In genomic region chr7:129950191-129950940, GRCh38 we compare ENCODE assay signal across 1 cellular context.
TF ChIP-seq lines count a peak whose summit lies in the region.

No MANE protein-coding gene starts in this region.

TF ChIP-seq in GM12878, 131 proteins besides CTCF, POLR2A, EP300 and RAD21 (continued from another document):
- TF ChIP-seq MTA3 (IDR thresholded peaks at IDR 0.05; ENCODE audit: borderline replicate concordance, low read length): peak; percentile 60; the same call in 1 of the 2 replicates
- peak; percentile 56 for TF ChIP-seq RUNX3 (IDR thresholded peaks at IDR 0.05; ENCODE audit: low read length)
- peak; percentile 58; the same call in 1 of the 2 replicates for TF ChIP-seq POLR2AphosphoS2 (IDR thresholded peaks at IDR 0.05; ENCODE audit: low read depth, low read length)
- peak; percentile 67 to 86 for TF ChIP-seq IKZF2 (IDR thresholded peaks at IDR 0.05)
- TF ChIP-seq CHD1 (IDR thresholded peaks at IDR 0.05; ENCODE audit: low read depth, low read length): peak; percentile 76; the same call in 1 of the 2 replicates
- TF ChIP-seq TCF12 (IDR thresholded peaks at IDR 0.05; ENCODE audit: low read depth, low read length): no peak
- peak; percentile 65 for TF ChIP-seq JUNB (IDR thresholded peaks at IDR 0.05)
- 0 out of 2 replicates have a peak, but pooled peaks have one; percentile 42 for TF ChIP-seq ZNF217 (IDR thresholded peaks at IDR 0.05)
- TF ChIP-seq BHLHE40 (IDR thresholded peaks at IDR 0.05; ENCODE audit: borderline replicate concordance in 1 of 2, low read depth in 2 of 2, low read length in 1 of 2): 0 out of 4 replicates have a peak, but pooled peaks have one; percentile 9 to 26
- TF ChIP-seq RCOR1 (conservative IDR thresholded peaks at IDR 0.05; ENCODE audit: low read depth, low read length): 0 out of 2 replicates have a peak, but pooled peaks have one; percentile 27
- no peak for TF ChIP-seq MXI1 (IDR thresholded peaks at IDR 0.05; ENCODE audit: low read depth, low read length)
- peak; percentile 54; the same call in 1 of the 2 replicates for TF ChIP-seq EED (IDR thresholded peaks at IDR 0.05; ENCODE audit: low read depth)
- peak; percentile 98 for TF ChIP-seq MEF2A (IDR thresholded peaks at IDR 0.05; ENCODE audit: insufficient read depth, low read depth, low read length)
- TF ChIP-seq NFXL1 (IDR thresholded peaks at IDR 0.05; ENCODE audit: borderline replicate concordance): no peak
- TF ChIP-seq PML (IDR thresholded peaks at IDR 0.05; ENCODE audit: low read length): peak; percentile 52; the same call in 1 of the 2 replicates
- TF ChIP-seq SMARCA5 (IDR thresholded peaks at IDR 0.05): no peak
- no peak for TF ChIP-seq EGR1 (IDR thresholded peaks at IDR 0.05; ENCODE audit: borderline replicate concordance in 1 of 2, low read depth in 2 of 2, low read length in 2 of 2)
- peak; percentile 70 for TF ChIP-seq MTA2 (IDR thresholded peaks at IDR 0.05; ENCODE audit: low read depth)
- TF ChIP-seq ATF2 (IDR thresholded peaks at IDR 0.05; ENCODE audit: low read length): peak; percentile 88
- peak; percentile 76; the same call in 1 of the 2 replicates for TF ChIP-seq ZBED1 (IDR thresholded peaks at IDR 0.05; ENCODE audit: borderline replicate concordance)
- peak; percentile 67 for TF ChIP-seq CREM (IDR thresholded peaks at IDR 0.05; ENCODE audit: low read depth)
- TF ChIP-seq IRF4 (IDR thresholded peaks at IDR 0.05; ENCODE audit: low read depth, low read length): 0 out of 2 replicates have a peak, but pooled peaks have one; percentile 44
- TF ChIP-seq CBFB (IDR thresholded peaks at IDR 0.05; ENCODE audit: low read depth): peak; percentile 45; the same call in 1 of the 2 replicates
- TF ChIP-seq NR2C1 (IDR thresholded peaks at IDR 0.05): no peak
- 0 out of 2 replicates have a peak, but pooled peaks have one; percentile 24 for TF ChIP-seq GABPA (IDR thresholded peaks at IDR 0.05; ENCODE audit: low read depth)
- peak; percentile 34 for TF ChIP-seq BCL3 (IDR thresholded peaks at IDR 0.05; ENCODE audit: borderline replicate concordance, insufficient read depth, low read depth, low read length, poor library complexity, severe bottlenecking)
- peak in 1 of 2 experiments; percentile 46; a peak in 1 of 4 replicates for TF ChIP-seq CEBPB (IDR thresholded peaks at IDR 0.05; ENCODE audit: borderline replicate concordance in 1 of 2, low read depth in 2 of 2, low read length in 2 of 2)
- TF ChIP-seq SIN3A (IDR thresholded peaks at IDR 0.05; ENCODE audit: low read depth, low read length): 0 out of 2 replicates have a peak, but pooled peaks have one; percentile 69
- no peak for TF ChIP-seq KAT2A (conservative IDR thresholded peaks at IDR 0.05; ENCODE audit: control insufficient read depth, low read depth, low read length)
- peak; percentile 93 for TF ChIP-seq NFIC (IDR thresholded peaks at IDR 0.05; ENCODE audit: low read depth, low read length)
- TF ChIP-seq STAT3 (IDR thresholded peaks at IDR 0.05; ENCODE audit: low read depth, low read length): no peak
- peak; percentile 51; the same call in 1 of the 2 replicates for TF ChIP-seq RELB (IDR thresholded peaks at IDR 0.05; ENCODE audit: low read depth)
- peak; percentile 59 for TF ChIP-seq CREB1 (IDR thresholded peaks at IDR 0.05; ENCODE audit: low read depth)
- no peak for TF ChIP-seq MYB (IDR thresholded peaks at IDR 0.05; ENCODE audit: borderline replicate concordance, low read depth, low read length)
- TF ChIP-seq FOXM1 (IDR thresholded peaks at IDR 0.05; ENCODE audit: low read depth, low read length): peak; percentile 75; the same call in 1 of the 2 replicates
- TF ChIP-seq IRF5 (IDR thresholded peaks at IDR 0.05; ENCODE audit: borderline replicate concordance): no peak
- TF ChIP-seq BACH1 (IDR thresholded peaks at IDR 0.05; ENCODE audit: borderline replicate concordance): peak; percentile 22; the same call in 1 of the 2 replicates
- TF ChIP-seq FOXK2 (IDR thresholded peaks at IDR 0.05): peak; percentile 45; the same call in 1 of the 2 replicates
- TF ChIP-seq ETV6 (conservative IDR thresholded peaks at IDR 0.05 in 1 of 2, IDR thresholded peaks at IDR 0.05 in 1 of 2; ENCODE audit: borderline replicate concordance in 1 of 2, low read depth in 1 of 2): peak in 1 of 2 experiments; percentile 35; a peak in 1 of 4 replicates
- no peak for TF ChIP-seq HSF1 (IDR thresholded peaks at IDR 0.05; ENCODE audit: low read depth, low read length)
- no peak for TF ChIP-seq CBX5 (IDR thresholded peaks at IDR 0.05; ENCODE audit: low read depth)
- TF ChIP-seq ZNF24 (IDR thresholded peaks at IDR 0.05): 0 out of 2 replicates have a peak, but pooled peaks have one; percentile 30
- TF ChIP-seq RFX5 (IDR thresholded peaks at IDR 0.05; ENCODE audit: low read depth, low read length): no peak
